ENCODE assay signal across 8 cellular contexts in the genomic region with DNA sequence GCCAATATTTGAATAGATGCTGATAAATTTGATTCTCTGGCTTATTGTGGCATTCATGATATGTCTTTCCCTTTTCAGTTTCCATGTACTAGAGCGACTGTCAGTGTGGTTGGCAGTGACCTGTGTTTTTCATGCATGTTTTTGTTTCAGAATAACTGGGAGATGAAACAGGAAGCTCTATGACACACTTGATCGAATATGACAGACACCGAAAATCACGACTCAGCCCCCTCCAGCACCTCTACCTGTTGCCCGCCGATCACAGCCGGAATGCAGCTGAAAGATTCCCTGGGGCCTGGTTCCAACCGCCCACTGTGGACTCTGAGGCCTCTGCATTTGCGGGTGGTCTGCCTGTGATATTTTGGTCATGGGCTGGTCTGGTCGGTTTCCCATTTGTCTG.
DNase-seq lines count a peak whose midpoint lies in the region; ATAC-seq lines count a peak whose summit lies in the region.
"Not testable (repeated sequence)": the region's sequence is repeated elsewhere in the genome, so short reads cannot be mapped to it uniquely, and the experiment has no call there.

No MANE protein-coding gene starts in this region.

- WGBS in thymus: 89% methylated on average over 9 of the region's 10 CpGs

- not testable (repeated sequence) for H3K27me3 ChIP-seq in naive thymus-derived CD4-positive, alpha-beta T cell (ENCODE audit: control insufficient read depth in 2 of 2, insufficient read depth in 2 of 2, low read length in 2 of 2); thymus (ENCODE audit: control insufficient read depth, insufficient read depth)

- CTCF ChIA-PET in naive thymus-derived CD4-positive, alpha-beta T cell (lab: Charles Lee): not testable (repeated sequence)

- H3K27me3 Mint-ChIP-seq in activated CD4-positive, alpha-beta T cell treated with anti-CD3 and anti-CD28 coated beads, Interleukin-2, amount 10 ng/mL, durations not matched to agents 24 days and 14 days; naive thymus-derived CD4-positive, alpha-beta T cell: not testable (repeated sequence)

- H3K9me3 Mint-ChIP-seq in activated CD4-positive, alpha-beta T cell treated with anti-CD3 and anti-CD28 coated beads, Interleukin-2, amount 10 ng/mL, durations not matched to agents 24 days and 14 days; naive thymus-derived CD4-positive, alpha-beta T cell: not testable (repeated sequence)

- H3K36me3 ChIP-seq in naive thymus-derived CD4-positive, alpha-beta T cell (ENCODE audit: control insufficient read depth in 2 of 3, insufficient read depth in 3 of 3, low read length in 3 of 3); thymus (ENCODE audit: control insufficient read depth, insufficient read depth): not testable (repeated sequence)

- ATAC-seq in GM18861 (IDR thresholded peaks at IDR 0.05; ENCODE audit: unreplicated experiment) (peak; percentile 38), GM21447 (IDR thresholded peaks at IDR 0.05; ENCODE audit: unreplicated experiment) (peak; percentile 62), HG02973 (IDR thresholded peaks at IDR 0.05; ENCODE audit: unreplicated experiment) (peak; percentile 71), HG03520 (IDR thresholded peaks at IDR 0.05; ENCODE audit: unreplicated experiment) (peak; percentile 60)
- ATAC-seq in naive thymus-derived CD4-positive, alpha-beta T cell: peak; percentile 31

- not testable (repeated sequence) for H3K4me3 ChIP-seq in naive thymus-derived CD4-positive, alpha-beta T cell (ENCODE audit: low read length); thymus (ENCODE audit: low read length)

- DNase-seq in activated CD4-positive, alpha-beta T cell treated with anti-CD3 and anti-CD28 coated beads, Interleukin-2, amount 10 ng/mL, durations not matched to agents 24 days and 14 days: peak; percentile 80
- peak; percentile 76 for DNase-seq in activated naive CD4-positive, alpha-beta T cell treated with anti-CD3 and anti-CD28 coated beads, Interleukin-2, amount 50 U/mL, for 16 hours
- DNase-seq in naive thymus-derived CD4-positive, alpha-beta T cell: peak in 6 of 9 donors; percentile 34 to 57 (median 46)

- POLR2A ChIA-PET in naive thymus-derived CD4-positive, alpha-beta T cell (lab: Charles Lee): not testable (repeated sequence)

- H3K27ac Mint-ChIP-seq in activated CD4-positive, alpha-beta T cell treated with anti-CD3 and anti-CD28 coated beads, Interleukin-2, amount 10 ng/mL, durations not matched to agents 24 days and 14 days: peak overlapping the region; percentile 92
- peak overlapping the region; percentile 79 to 96 (median 88) for H3K27ac Mint-ChIP-seq in naive thymus-derived CD4-positive, alpha-beta T cell

- peak overlapping the region; percentile 7 for H3K4me3 Mint-ChIP-seq in activated CD4-positive, alpha-beta T cell treated with anti-CD3 and anti-CD28 coated beads, Interleukin-2, amount 10 ng/mL, durations not matched to agents 24 days and 14 days
- peak overlapping the region in 5 of 10 donors; percentile 9 to 44 (median 32) for H3K4me3 Mint-ChIP-seq in naive thymus-derived CD4-positive, alpha-beta T cell

- intact Hi-C loops in activated CD4-positive, alpha-beta T cell treated with anti-CD3 and anti-CD28 coated beads, Interleukin-2, amount 10 ng/mL, durations not matched to agents 24 days and 14 days (cut with micrococcal nuclease); naive thymus-derived CD4-positive, alpha-beta T cell (cut with micrococcal nuclease): not testable (repeated sequence)

- H3K9me3 ChIP-seq in naive thymus-derived CD4-positive, alpha-beta T cell (ENCODE audit: control insufficient read depth in 2 of 3, low read length in 3 of 3); thymus (ENCODE audit: control insufficient read depth): not testable (repeated sequence)

- peaks cover 21% of the 10 kb centered on the region for H3K4me1 Mint-ChIP-seq in activated CD4-positive, alpha-beta T cell treated with anti-CD3 and anti-CD28 coated beads, Interleukin-2, amount 10 ng/mL, durations not matched to agents 24 days and 14 days
- H3K4me1 Mint-ChIP-seq in naive thymus-derived CD4-positive, alpha-beta T cell: peaks cover 0 to 43% (median 32%) of the 10 kb centered on the region in 7 donors

- peaks cover 30% of the 10 kb centered on the region for H3K36me3 Mint-ChIP-seq in activated CD4-positive, alpha-beta T cell treated with anti-CD3 and anti-CD28 coated beads, Interleukin-2, amount 10 ng/mL, durations not matched to agents 24 days and 14 days (ENCODE audit: low read depth)
- H3K36me3 Mint-ChIP-seq in naive thymus-derived CD4-positive, alpha-beta T cell: peaks cover 0 to 22% (median 0%) of the 10 kb centered on the region in 5 donors

- peaks cover 14 to 15% of the 10 kb centered on the region in 2 donors for H3K4me1 ChIP-seq in naive thymus-derived CD4-positive, alpha-beta T cell (ENCODE audit: control insufficient read depth in 2 of 2, insufficient read depth in 2 of 2, low read length in 2 of 2)
- H3K4me1 ChIP-seq in thymus (ENCODE audit: control insufficient read depth, insufficient read depth, low read length): not testable (repeated sequence)

- peak overlapping the region; percentile 57 for H3K27ac ChIP-seq in naive thymus-derived CD4-positive, alpha-beta T cell (ENCODE audit: low read depth, low read length)
- H3K27ac ChIP-seq in thymus (ENCODE audit: low read depth): peak overlapping the region; percentile 15
